ENCODE assay signal across 23 cellular contexts in genomic region chr14:61197416-61197815, GRCh38.
"Had no signal": no experiment of that assay in that cellular context is flagged by ENCODE, and none has a peak within 500 bp of the region (broad histone marks: within the 10 kb centered on the region; RNA-seq: fewer than 3 reads in every experiment).

No MANE protein-coding gene starts in this region.

- H3K27ac ChIP-seq: adrenal gland, breast epithelium, hepatocyte, lower lobe of right lung, ovary, sigmoid colon, stomach had no signal

- H3K27me3 ChIP-seq: breast epithelium, ovary, sigmoid colon had no signal

- H3K79me2 ChIP-seq: hepatocyte had no signal

- DNase-seq: activated CD4-positive, alpha-beta T cell treated with anti-CD3 and anti-CD28 coated beads, Interleukin-2, amount 50 U/mL, for 1 hour; activated CD4-positive, CD25-positive, alpha-beta regulatory T cell treated with anti-CD3 and anti-CD28 coated beads, Interleukin-2, amount 50 U/mL, for 72 hours; activated CD8-positive, alpha-beta memory T cell treated with anti-CD3 and anti-CD28 coated beads for 24 hours; activated CD8-positive, alpha-beta memory T cell treated with anti-CD3 and anti-CD28 coated beads, Interleukin-2, amount 50 U/mL, for 48 hours; activated effector memory CD4-positive, alpha-beta T cell treated with Interleukin-2 at 50 U/mL for 16 hours; activated naive CD4-positive, alpha-beta T cell treated with anti-CD3 and anti-CD28 coated beads, Interleukin-2, amount 50 U/mL, for 16 hours; activated T-cell treated with anti-CD3 and anti-CD28 coated beads, Interleukin-2, amount 50 U/mL, for 48 hours; adrenal gland; cerebellar nuclear complex; cortex of kidney; erythroblast; left cardiac atrium; lower lobe of right lung; naive thymus-derived CD8-positive, alpha-beta T cell; ovary; sigmoid colon; stimulated activated CD4-positive, alpha-beta T cell treated with anti-CD3 and anti-CD28 coated beads, Interleukin-4, amount 100 ng/mL, for 24 hours; stomach had no signal

- H3K9me3 ChIP-seq: adrenal gland, breast epithelium, lower lobe of right lung, ovary, sigmoid colon, stomach had no signal

- H3K4me2 ChIP-seq: hepatocyte had no signal

- H3K4me3 ChIP-seq: adrenal gland, breast epithelium, hepatocyte, lower lobe of right lung, ovary, sigmoid colon, stomach had no signal

- H2AFZ ChIP-seq: hepatocyte had no signal

- H3K4me1 ChIP-seq: adrenal gland, breast epithelium, lower lobe of right lung, sigmoid colon, stomach had no signal

- H3K36me3 ChIP-seq: adrenal gland, breast epithelium, lower lobe of right lung, ovary, sigmoid colon, stomach had no signal

- FAIRE-seq: astrocyte, endometrium, islet of Langerhans had no signal
